ENCODE assay signal across 8 cellular contexts in the genomic region with DNA sequence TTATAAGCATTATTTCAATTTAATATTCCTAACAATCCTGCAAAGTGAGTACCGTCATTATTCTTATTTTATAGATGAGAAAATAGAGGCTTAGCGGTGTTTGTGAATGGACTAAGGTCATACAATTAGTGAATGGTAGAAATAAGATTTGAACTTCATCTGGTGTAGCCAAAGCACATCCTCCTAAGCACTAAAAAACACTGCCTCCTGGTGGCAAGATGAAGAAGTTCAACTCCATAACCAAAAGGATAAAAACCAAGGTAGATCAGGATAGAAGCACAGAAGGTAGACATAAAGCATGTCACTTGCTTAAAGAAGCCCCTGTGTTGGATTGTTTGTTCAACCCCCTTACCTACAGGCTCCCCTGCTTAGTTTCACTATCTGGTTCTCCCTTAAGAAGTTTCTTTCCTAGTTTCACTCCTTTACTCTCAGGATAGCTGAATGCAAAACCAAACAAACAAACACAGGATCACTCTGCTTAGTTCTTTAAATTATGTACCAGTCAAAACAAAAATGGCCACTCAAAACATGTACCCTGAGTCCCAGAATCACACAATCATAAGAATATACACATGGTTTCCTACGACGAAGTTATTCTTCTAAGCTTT. TPM values are rescaled to one million over a fixed set of nuclear protein-coding genes. Genes with fewer than 3 reads are reported as not detected.
A peak's percentile ranks its signal among the peaks of the same experiment; 100 is the strongest.
DNase-seq lines count a peak whose midpoint lies in the region; ATAC-seq and TF ChIP-seq lines count a peak whose summit lies in the region.

No MANE protein-coding gene starts in this region.

- H3K27ac Mint-ChIP-seq in activated CD8-positive, alpha-beta T cell treated with anti-CD3 and anti-CD28 coated beads, Interleukin-2, amount 10 ng/mL, durations not matched to agents 7 days and 5 days: no peak overlapping the region

- peaks cover 3% of the 10 kb centered on the region for H3K27me3 Mint-ChIP-seq in activated CD8-positive, alpha-beta T cell treated with anti-CD3 and anti-CD28 coated beads, Interleukin-2, amount 10 ng/mL, durations not matched to agents 7 days and 5 days (ENCODE audit: low read depth)

- H3K9me3 ChIP-seq in mucosa of descending colon: no peaks in the 10 kb centered on the region

- H3K4me3 ChIP-seq in mucosa of descending colon: no peak overlapping the region

- peak; percentile 34 for TF ChIP-seq CTCF in mucosa of descending colon (IDR thresholded peaks at IDR 0.05)

- H3K36me3 Mint-ChIP-seq in activated CD8-positive, alpha-beta T cell treated with anti-CD3 and anti-CD28 coated beads, Interleukin-2, amount 10 ng/mL, durations not matched to agents 7 days and 5 days (ENCODE audit: low read depth): no peaks in the 10 kb centered on the region

- ATAC-seq in HG02798 (IDR thresholded peaks at IDR 0.05; ENCODE audit: poor library complexity, unreplicated experiment) (peak; percentile 67), mucosa of descending colon (peak; percentile 45), GM21423 (IDR thresholded peaks at IDR 0.05; ENCODE audit: unreplicated experiment) (no peak)
- peak; percentile 41 for ATAC-seq in activated CD8-positive, alpha-beta T cell treated with anti-CD3 and anti-CD28 coated beads, Interleukin-2, amount 10 ng/mL, durations not matched to agents 7 days and 5 days

- H3K9me3 Mint-ChIP-seq in activated CD8-positive, alpha-beta T cell treated with anti-CD3 and anti-CD28 coated beads, Interleukin-2, amount 10 ng/mL, durations not matched to agents 7 days and 5 days (ENCODE audit: insufficient read depth): no peaks in the 10 kb centered on the region

- POLR2A ChIA-PET in activated CD8-positive, alpha-beta T cell treated with anti-CD3 and anti-CD28 coated beads, Interleukin-2, amount 10 ng/mL, durations not matched to agents 7 days and 5 days (lab: Charles Lee): interaction anchor here (0.7 to 2.0 kb wide), 2 partner anchors 13 to 15 kb away, joined by 3 to 12 read pairs; partner anchors contain the start of gene AIM2

- CTCF ChIA-PET in activated CD8-positive, alpha-beta T cell treated with anti-CD3 and anti-CD28 coated beads, Interleukin-2, amount 10 ng/mL, durations not matched to agents 7 days and 5 days (lab: Charles Lee): interaction anchor here (0.8 to 5.5 kb wide), 11 partner anchors 9 to 562 kb away, joined by 3 to 55 read pairs (median 5); partner anchors contain the start of gene AIM2

- intact Hi-C loops in mucosa of descending colon (cut with DNase I, micrococcal nuclease): no loop called here

- DNase-seq in DMS153 treated with DMSO at 0.1 percent for 48 hours (lab: John Stamatoyannopoulos, UW; ENCODE audit: unreplicated experiment): peak; percentile 4
- no peak for DNase-seq in DMS153 (lab: John Stamatoyannopoulos, UW)
- DNase-seq in activated CD8-positive, alpha-beta T cell treated with anti-CD3 and anti-CD28 coated beads, Interleukin-2, amount 10 ng/mL, durations not matched to agents 7 days and 5 days: peak; percentile 32
- peak in 1 of 3 donors; percentile 28 for DNase-seq in mucosa of descending colon
- no peak for DNase-seq in mesenteric fat pad (ENCODE audit: low spot score)
- DNase-seq in NCI-H2107 treated with DMSO at 0.1 percent for 48 hours (lab: John Stamatoyannopoulos, UW; ENCODE audit: unreplicated experiment): no peak

- no peak overlapping the region for H3K4me3 Mint-ChIP-seq in activated CD8-positive, alpha-beta T cell treated with anti-CD3 and anti-CD28 coated beads, Interleukin-2, amount 10 ng/mL, durations not matched to agents 7 days and 5 days

- H3K36me3 ChIP-seq in mucosa of descending colon (ENCODE audit: low read depth): no peaks in the 10 kb centered on the region

- peaks cover 31% of the 10 kb centered on the region for H3K4me1 Mint-ChIP-seq in activated CD8-positive, alpha-beta T cell treated with anti-CD3 and anti-CD28 coated beads, Interleukin-2, amount 10 ng/mL, durations not matched to agents 7 days and 5 days (ENCODE audit: low read depth)

- H3K4me1 ChIP-seq in mucosa of descending colon (ENCODE audit: low read depth): no peaks in the 10 kb centered on the region

RNA-seq across cellular contexts. Expression of gene AIM2, which starts 12.7 kb away (rescaled TPM):
- 1 to 10 TPM in 1 of 2 experiments, under 1 TPM in 1; 0.99 to 1.8 TPM for total RNA-seq in activated CD8-positive, alpha-beta T cell treated with anti-CD3 and anti-CD28 coated beads, Interleukin-2, amount 10 ng/mL, durations not matched to agents 7 days and 5 days
- total RNA-seq in mucosa of descending colon (1 to 10 TPM in 1 of 3 donors, under 1 TPM in 2; 0.38 to 1.0 (median 0.61) TPM), mesenteric fat pad (0.74 TPM)

Comparison
In these comparisons a context has a peak if more than half of its experiments do, and no peak if none do; other contexts are left out.
1. DNase-seq: peak in DMS153 treated with DMSO at 0.1 percent for 48 hours (single experiment) and activated CD8-positive, alpha-beta T cell treated with anti-CD3 and anti-CD28 coated beads, Interleukin-2, amount 10 ng/mL, durations not matched to agents 7 days and 5 days (single experiment); none in DMS153 (single experiment), mesenteric fat pad (single experiment) and NCI-H2107 treated with DMSO at 0.1 percent for 48 hours (single experiment).